In the genomic region with DNA sequence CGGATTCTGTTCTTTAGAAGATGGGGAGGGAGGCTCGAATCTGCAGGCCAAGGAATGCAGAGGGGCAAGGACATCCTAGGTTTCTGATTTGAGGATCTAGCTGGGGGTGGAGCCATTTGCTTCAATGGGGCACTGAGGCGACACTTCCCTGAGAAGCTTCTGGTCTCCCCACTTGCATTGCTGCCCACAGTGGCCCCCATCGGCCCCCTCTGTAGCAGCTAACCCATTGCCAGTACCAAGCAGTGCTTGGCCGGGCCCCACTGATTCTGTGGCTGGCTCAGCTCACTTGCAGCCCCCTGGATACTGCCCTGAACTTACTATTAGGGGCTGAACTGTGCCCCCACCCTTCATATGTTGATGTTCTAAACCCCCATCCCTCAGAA, we compare ENCODE assay signal across 21 cellular contexts. TPM values are rescaled to one million over a fixed set of nuclear protein-coding genes. Genes with fewer than 3 reads are reported as not detected.
"Had no signal": no experiment of that assay in that cellular context is flagged by ENCODE, and none has a peak within 500 bp of the region (broad histone marks: within the 10 kb centered on the region; RNA-seq: fewer than 3 reads in every experiment).

No MANE protein-coding gene starts in this region.

- H3K9me3 ChIP-seq: adrenal gland, body of pancreas, transverse colon had no signal

- H3K27ac ChIP-seq: adrenal gland, body of pancreas, dorsolateral prefrontal cortex, neural progenitor cell, parathyroid adenoma, transverse colon had no signal

- H3K36me3 ChIP-seq: adrenal gland, neural progenitor cell, transverse colon had no signal

- H3K4me2 ChIP-seq: neural progenitor cell had no signal

- DNase-seq: activated B cell treated with CpG ODN at 0.5 μM for 24 hours; activated CD4-positive, alpha-beta T cell treated with anti-CD3 and anti-CD28 coated beads, Interleukin-2, amount 10 ng/mL, durations not matched to agents 24 days and 14 days; activated naive CD4-positive, alpha-beta T cell treated with anti-CD3 and anti-CD28 coated beads, Interleukin-2, amount 50 U/mL, for 16 hours; activated T-cell treated with anti-CD3 and anti-CD28 coated beads for 4 hours; mesenchymal stem cell; retina; stimulated activated CD4-positive, alpha-beta T cell treated with anti-CD3 and anti-CD28 coated beads, Interleukin-1b, Interleukin-23, amount 100 ng/mL, for 48 hours; stimulated activated naive B cell treated with anti-CD40 and anti-IgM and Interleukin-4, amounts not matched to agents 10 μg/mL and 1 μg/mL and 100 μg/mL, for 72 hours; transverse colon had no signal

- H3K9ac ChIP-seq: neural progenitor cell, parathyroid adenoma had no signal

- H3K4me1 ChIP-seq: adrenal gland, body of pancreas had no signal

- FAIRE-seq: endometrium had no signal

- ATAC-seq: activated T-helper 17 cell treated with anti-CD3 and anti-CD28 coated beads, Interleukin-2, amount 50 U/mL, for 72 hours; body of pancreas; esophagus mucosa; left colon; SK-N-SH treated with all-trans-retinoic acid at 6 μM for 48 hours; stimulated activated naive B cell treated with anti-CD40 and anti-IgM and Interleukin-4, amounts not matched to agents 10 μg/mL and 1 μg/mL and 100 μg/mL, for 72 hours had no signal

- H3K4me3 ChIP-seq: adrenal gland, body of pancreas, dorsolateral prefrontal cortex, neural progenitor cell, transverse colon had no signal

- H2AFZ ChIP-seq: neural progenitor cell, parathyroid adenoma had no signal

- H3K27me3 ChIP-seq: adrenal gland, body of pancreas, neural progenitor cell had no signal

- H3K79me2 ChIP-seq: parathyroid adenoma had no signal

RNA-seq across cellular contexts. Expression of gene SHISAL1, which starts 42.9 kb away (rescaled TPM):
- total RNA-seq: activated B cell treated with CpG ODN at 0.5 μM for 24 hours; activated CD4-positive, alpha-beta T cell treated with anti-CD3 and anti-CD28 coated beads, Interleukin-2, amount 10 ng/mL, durations not matched to agents 24 days and 14 days; activated CD8-positive, alpha-beta memory T cell treated with anti-CD3 and anti-CD28 coated beads for 36 hours; activated T-helper 17 cell treated with anti-CD3 and anti-CD28 coated beads, Interleukin-2, amount 50 U/mL, for 72 hours; T-helper 1 cell treated with Interleukin-12 subunit alpha and Interleukin-12 subunit beta and Interleukin-4 antibody, amounts not matched to agents 30 ng/mL and 1 ng/mL, for 36 hours had no signal
